ENCODE assay signal across 22 cellular contexts in genomic region chr14:58557242-58557641, GRCh38.
DNase-seq lines count a peak whose midpoint lies in the region; ATAC-seq, FAIRE-seq and TF ChIP-seq lines count a peak whose summit lies in the region.
"Had no signal": no experiment of that assay in that cellular context is flagged by ENCODE, and none has a peak within 500 bp of the region (broad histone marks: within the 10 kb centered on the region; RNA-seq: fewer than 3 reads in every experiment).

No MANE protein-coding gene starts in this region.

- H3K4me3 ChIP-seq in IMR-90 (ENCODE audit: insufficient read depth, low read depth, low read length) (no peak overlapping the region), K562 (no peak overlapping the region), mesenchymal stem cell (ENCODE audit: insufficient read depth in 1 of 2, low read depth in 1 of 2, low read length in 2 of 2) (no peak overlapping the region), neuronal stem cell (ENCODE audit: low read length in 2 of 2) (no peak overlapping the region), right atrium auricular region (no peak overlapping the region), thyroid gland (replicated peaks in 1 of 3) (no peak overlapping the region)

- H3K4me2 ChIP-seq in IMR-90 (ENCODE audit: low read depth, low read length), result no peak overlapping the region
- no peak overlapping the region for H3K4me2 ChIP-seq in K562 (ENCODE audit: insufficient read depth, low read length)
- no peak overlapping the region for H3K4me2 ChIP-seq in mesenchymal stem cell (ENCODE audit: low read length, poor library complexity, severe bottlenecking)
- H3K4me2 ChIP-seq in neuronal stem cell (ENCODE audit: insufficient read depth, low read length, poor library complexity, severe bottlenecking), result no peak overlapping the region

- H3K79me1 ChIP-seq in IMR-90 (ENCODE audit: low read depth in 1 of 2, low read length in 2 of 2), result no peaks in the 10 kb centered on the region
- H3K79me1 ChIP-seq in mesenchymal stem cell (replicated peaks; ENCODE audit: low read length, poor library complexity, severe bottlenecking), result no peaks in the 10 kb centered on the region
- no peaks in the 10 kb centered on the region for H3K79me1 ChIP-seq in neuronal stem cell (ENCODE audit: low read depth, low read length)

- no peak overlapping the region for H3K9ac ChIP-seq in IMR-90 (ENCODE audit: low read depth, low read length)
- H3K9ac ChIP-seq in K562 (ENCODE audit: insufficient read depth in 1 of 2, low read depth in 2 of 2, low read length in 2 of 2), result no peak overlapping the region
- no peak overlapping the region for H3K9ac ChIP-seq in mesenchymal stem cell (ENCODE audit: low read length)
- no peak overlapping the region for H3K9ac ChIP-seq in neuronal stem cell (ENCODE audit: low read depth, low read length, poor library complexity)

- H3K9me3 ChIP-seq in IMR-90 (ENCODE audit: control insufficient read depth, insufficient read depth, low read length), result no peaks in the 10 kb centered on the region
- H3K9me3 ChIP-seq in K562 (replicated peaks; ENCODE audit: control insufficient read depth, insufficient read depth, low read depth, low read length), result no peaks in the 10 kb centered on the region
- H3K9me3 ChIP-seq in mesenchymal stem cell (ENCODE audit: control insufficient read depth, low read length), result no peaks in the 10 kb centered on the region
- H3K9me3 ChIP-seq in neuronal stem cell (replicated peaks in 1 of 2; ENCODE audit: control insufficient read depth in 2 of 2, insufficient read depth in 1 of 2, low read depth in 1 of 2, low read length in 2 of 2), result no peaks in the 10 kb centered on the region
- no peaks in the 10 kb centered on the region for H3K9me3 ChIP-seq in right atrium auricular region
- H3K9me3 ChIP-seq in thyroid gland, result no peaks in the 10 kb centered on the region
- H3K9me3 ChIP-seq: Caco-2 had no signal

- H2BK120ac ChIP-seq in IMR-90 (ENCODE audit: low read depth, low read length) (no peak overlapping the region), mesenchymal stem cell (ENCODE audit: low read depth, low read length) (no peak overlapping the region), neuronal stem cell (ENCODE audit: low read depth, low read length) (no peak overlapping the region)

- no peak overlapping the region for H2BK5ac ChIP-seq in IMR-90 (ENCODE audit: low read depth, low read length, poor library complexity, severe bottlenecking)
- H2BK5ac ChIP-seq in mesenchymal stem cell (ENCODE audit: low read depth, low read length, poor library complexity, severe bottlenecking), result no peak overlapping the region
- no peak overlapping the region for H2BK5ac ChIP-seq in neuronal stem cell (ENCODE audit: low read length)

- no peak for TF ChIP-seq EP300 in K562 (IDR thresholded peaks at IDR 0.05; ENCODE audit: low read length)

- H4K91ac ChIP-seq in IMR-90 (ENCODE audit: insufficient read depth, low read depth, low read length) (no peak overlapping the region), mesenchymal stem cell (ENCODE audit: low read length) (no peak overlapping the region), neuronal stem cell (ENCODE audit: low read depth, low read length, poor library complexity) (no peak overlapping the region)

- peaks cover 3% of the 10 kb centered on the region; the same call in 1 of the 2 replicates for H3K9me1 ChIP-seq in IMR-90 (ENCODE audit: insufficient read depth, low read length)
- H3K9me1 ChIP-seq in K562 (ENCODE audit: control insufficient read depth, insufficient read depth, low read length), result no peaks in the 10 kb centered on the region

- H3K4ac ChIP-seq in IMR-90 (ENCODE audit: low read depth, low read length) (no peak overlapping the region), mesenchymal stem cell (ENCODE audit: low read depth in 1 of 2, low read length in 2 of 2) (no peak overlapping the region), neuronal stem cell (ENCODE audit: low read length) (no peak overlapping the region)

- peaks cover 3% of the 10 kb centered on the region; the same call in 1 of the 2 replicates for H3K4me1 ChIP-seq in IMR-90 (ENCODE audit: control insufficient read depth, insufficient read depth, low read length)
- no peaks in the 10 kb centered on the region for H3K4me1 ChIP-seq in K562 (replicated peaks in 1 of 2; ENCODE audit: control insufficient read depth in 2 of 2, insufficient read depth in 2 of 2, low read length in 2 of 2)
- H3K4me1 ChIP-seq in mesenchymal stem cell (ENCODE audit: control insufficient read depth, insufficient read depth, low read depth, low read length), result no peaks in the 10 kb centered on the region
- peaks cover 0 to 2% of the 10 kb centered on the region in 2 donors for H3K4me1 ChIP-seq in neuronal stem cell (ENCODE audit: control insufficient read depth in 2 of 2, insufficient read depth in 1 of 2, low read depth in 1 of 2, low read length in 2 of 2)
- no peaks in the 10 kb centered on the region for H3K4me1 ChIP-seq in right atrium auricular region
- H3K4me1 ChIP-seq in thyroid gland, result no peaks in the 10 kb centered on the region
- H3K4me1 ChIP-seq: Caco-2 had no signal

- H3K23ac ChIP-seq in IMR-90 (ENCODE audit: low read depth, low read length) (no peak overlapping the region), mesenchymal stem cell (ENCODE audit: low read length in 2 of 2) (no peak overlapping the region), neuronal stem cell (ENCODE audit: low read depth, low read length, poor library complexity) (no peak overlapping the region)

- no peak overlapping the region for H2BK20ac ChIP-seq in IMR-90 (ENCODE audit: low read depth, low read length)

- in situ Hi-C loops in IMR-90 (cut with MboI; ENCODE audit: low sequenced_read_pairs) (no loop called here), K562 (cut with MboI) (no loop called here)

- no peak overlapping the region for H4K5ac ChIP-seq in IMR-90 (ENCODE audit: low read depth, low read length)

- dilution Hi-C loops in IMR-90 (cut with HindIII; ENCODE audit: low sequenced_read_pairs, unreplicated experiment), result no loop called here

- H2BK15ac ChIP-seq in IMR-90 (ENCODE audit: low read depth, low read length) (no peak overlapping the region), mesenchymal stem cell (ENCODE audit: low read depth, poor library complexity, severe bottlenecking) (no peak overlapping the region), neuronal stem cell (ENCODE audit: low read length) (peak overlapping the region; percentile 33)

- no peak overlapping the region for H2AK9ac ChIP-seq in IMR-90 (replicated peaks; ENCODE audit: low read depth, low read length, poor library complexity)

- H3K36me3 ChIP-seq in IMR-90 (ENCODE audit: control insufficient read depth, insufficient read depth, low read length) (no peaks in the 10 kb centered on the region), K562 (ENCODE audit: control insufficient read depth, insufficient read depth, low read length) (no peaks in the 10 kb centered on the region), mesenchymal stem cell (ENCODE audit: control insufficient read depth in 1 of 2, insufficient read depth in 2 of 2, low read depth in 1 of 2, low read length in 2 of 2) (no peaks in the 10 kb centered on the region), neuronal stem cell (replicated peaks in 1 of 2; ENCODE audit: control insufficient read depth in 2 of 2, insufficient read depth in 2 of 2, low read length in 2 of 2) (no peaks in the 10 kb centered on the region), right atrium auricular region (no peaks in the 10 kb centered on the region), thyroid gland (no peaks in the 10 kb centered on the region)

- H4K20me1 ChIP-seq in IMR-90 (ENCODE audit: insufficient read depth, low read length) (no peaks in the 10 kb centered on the region), K562 (replicated peaks; ENCODE audit: control insufficient read depth, insufficient read depth, low read length) (no peaks in the 10 kb centered on the region)

- H3K27ac ChIP-seq in IMR-90 (ENCODE audit: insufficient read depth, low read length) (no peak overlapping the region), K562 (ENCODE audit: extremely low read depth, low read depth, low read length) (no peak overlapping the region), mesenchymal stem cell (ENCODE audit: low read length, poor library complexity, severe bottlenecking) (no peak overlapping the region), neuronal stem cell (replicated peaks; ENCODE audit: low read length) (no peak overlapping the region), right atrium auricular region (no peak overlapping the region), thyroid gland (no peak overlapping the region)
- H3K27ac ChIP-seq: HL-60 had no signal

- H3K27me3 ChIP-seq in IMR-90 (ENCODE audit: control insufficient read depth, insufficient read depth, low read length), result no peaks in the 10 kb centered on the region
- peaks cover 0 to 4% of the 10 kb centered on the region in 2 experiments; a peak in 2 of 5 replicates for H3K27me3 ChIP-seq in K562 (ENCODE audit: control insufficient read depth in 2 of 2, insufficient read depth in 2 of 2, low read length in 2 of 2)
- no peaks in the 10 kb centered on the region for H3K27me3 ChIP-seq in mesenchymal stem cell (ENCODE audit: control insufficient read depth in 1 of 2, insufficient read depth in 1 of 2, low read length in 2 of 2)
- no peaks in the 10 kb centered on the region for H3K27me3 ChIP-seq in neuronal stem cell (ENCODE audit: control insufficient read depth in 3 of 3, insufficient read depth in 3 of 3, low read depth in 1 of 3, low read length in 3 of 3)
- H3K27me3 ChIP-seq in right atrium auricular region, result no peaks in the 10 kb centered on the region
- no peaks in the 10 kb centered on the region for H3K27me3 ChIP-seq in thyroid gland

- H3K18ac ChIP-seq in IMR-90 (ENCODE audit: low read depth, low read length) (no peak overlapping the region), mesenchymal stem cell (ENCODE audit: low read depth in 1 of 2, low read length in 2 of 2) (peak overlapping the region; percentile 1 to 53), neuronal stem cell (ENCODE audit: low read length) (peak overlapping the region; percentile 84)

- H2AFZ ChIP-seq in IMR-90 (replicated peaks; ENCODE audit: low read length, poor library complexity) (no peak overlapping the region), K562 (ENCODE audit: low read depth, low read length) (no peak overlapping the region), mesenchymal stem cell (ENCODE audit: low read depth, low read length) (peak overlapping the region; percentile 39), neuronal stem cell (ENCODE audit: low read length) (no peak overlapping the region)

- peak overlapping the region in 1 of 2 experiments; percentile 6 for H2BK12ac ChIP-seq in mesenchymal stem cell (ENCODE audit: low read length in 2 of 2)
- H2BK12ac ChIP-seq in neuronal stem cell (ENCODE audit: low read length), result peak overlapping the region; percentile 8

- peak; percentile 44 for DNase-seq in IMR-90
- DNase-seq in K562 (ENCODE audit: extremely low read depth in 1 of 4, low spot score in 3 of 4), result no peak
- peak; percentile 42 for DNase-seq in mesenchymal stem cell
- DNase-seq in neuronal stem cell (ENCODE audit: low spot score), result no peak
- no peak for DNase-seq in right atrium auricular region (ENCODE audit: low spot score)
- DNase-seq in NCI-H2081 treated with DMSO at 0.1 percent for 48 hours (lab: John Stamatoyannopoulos, UW), result no peak
- no peak for DNase-seq in germinal center (ENCODE audit: low spot score)
- no peak for DNase-seq in thyroid gland
- DNase-seq: C1 segment of cervical spinal cord; Caco-2; CD8-positive, alpha-beta T cell; EL; KG1; MM.1S; NCI-H2029; NCI-H526 treated with DMSO at 0.1 percent for 48 hours; RPMI8226; SHP77 had no signal

- ATAC-seq in IMR-90 (ENCODE audit: low read depth) (peak; percentile 71), K562 (peak; percentile 35; the same call in 1 of the 3 replicates)
- ATAC-seq: CD8-positive, alpha-beta T cell had no signal

- H2AK5ac ChIP-seq in IMR-90 (ENCODE audit: low read depth, low read length) (no peak overlapping the region), mesenchymal stem cell (ENCODE audit: low read length, severe bottlenecking) (no peak overlapping the region), neuronal stem cell (ENCODE audit: low read depth, low read length) (peak overlapping the region; percentile 52)

- TF ChIP-seq RAD21 in IMR-90 (IDR thresholded peaks at IDR 0.05; ENCODE audit: low read length), result no peak
- no peak for TF ChIP-seq RAD21 in K562 (CRISPR knock-in tag; conservative IDR thresholded peaks at IDR 0.05 in 1 of 2, IDR thresholded peaks at IDR 0.05 in 1 of 2)

- CTCF ChIA-PET in IMR-90 (lab: Yijun Ruan, JAX) (interaction anchor here (0.6 to 1.6 kb wide), 2 partner anchors 11 to 27 kb away, joined by 3 read pairs; no protein-coding TSS in a partner anchor), K562 (lab: Yijun Ruan, JAX; ENCODE audit: low intra/inter-chr PET ratio) (no interaction called here)

- POLR2A ChIA-PET in IMR-90 (lab: Charles Lee; ENCODE audit: unreplicated experiment) (interaction anchor here (0.6 kb wide), 1 partner anchor 34 kb away, joined by 3 read pairs; no protein-coding TSS in a partner anchor), K562 (lab: Yijun Ruan, JAX) (no interaction called here)

- H3K14ac ChIP-seq in IMR-90 (replicated peaks; ENCODE audit: low read depth, low read length) (no peak overlapping the region), mesenchymal stem cell (ENCODE audit: low read length in 2 of 2) (peak overlapping the region in 1 of 2 experiments; percentile 44), neuronal stem cell (ENCODE audit: low read length) (peak overlapping the region; percentile 32)

- no peak for FAIRE-seq in K562 (lab: Jason Lieb, UNC)
- FAIRE-seq: GM12892, GM19239, H54 had no signal

- no TSS peak for BruUV-seq in IMR-90 (replicated peaks; lab: Mats Ljungman, UMichigan)
- BruUV-seq in K562 (replicated peaks; lab: Mats Ljungman, UMichigan), result no TSS peak

- H3K79me2 ChIP-seq in K562 (ENCODE audit: control insufficient read depth, insufficient read depth, low read length), result no peaks in the 10 kb centered on the region

- no peak overlapping the region for H3K56ac ChIP-seq in IMR-90 (ENCODE audit: extremely low read depth, insufficient read depth, low read length)

- H4K8ac ChIP-seq in IMR-90 (ENCODE audit: low read depth in 2 of 2, low read length in 2 of 2) (no peak overlapping the region), mesenchymal stem cell (ENCODE audit: low read length) (peak overlapping the region; percentile 47), neuronal stem cell (ENCODE audit: low read depth, low read length) (no peak overlapping the region)

- WGBS in IMR-90 (ENCODE audit: extremely low coverage in 2 of 2, insufficient read length in 1 of 2), 2 experiments, result 80% methylated on average over 1 of the region's 4 CpGs; no CpG with 5 or more reads in 1 of the 2 experiments
- no CpG with 5 or more reads among the region's 4 CpGs for WGBS in K562 (ENCODE audit: insufficient coverage, low coverage, missing lambda C conversion rate)
- 79% methylated on average over 4 of the region's 4 CpGs for WGBS in mesenchymal stem cell
- WGBS in neuronal stem cell (ENCODE audit: extremely low coverage in 2 of 2, insufficient read length in 2 of 2, insufficient replicate concordance in 1 of 2), 2 donors, result no CpG with 5 or more reads among the region's 4 CpGs
- WGBS in thyroid gland, 2 donors, result 89 to 91% methylated on average over 4 of the region's 4 CpGs

- no peak for TF ChIP-seq POLR2A in IMR-90 (IDR thresholded peaks at IDR 0.05; ENCODE audit: low read depth, low read length)
- TF ChIP-seq POLR2A in K562 (conservative IDR thresholded peaks at IDR 0.05), result no peak
- no peak for TF ChIP-seq POLR2A in thyroid gland (IDR thresholded peaks at IDR 0.05)

- TF ChIP-seq CTCF in IMR-90 (conservative IDR thresholded peaks at IDR 0.05; ENCODE audit: low read depth, low read length) (no peak), K562 (IDR thresholded peaks at IDR 0.05 in 2 of 3, conservative IDR thresholded peaks at IDR 0.05 in 1 of 3; ENCODE audit: insufficient read depth in 2 of 3, low read depth in 1 of 3, low read length in 3 of 3) (no peak), right atrium auricular region (IDR thresholded peaks at IDR 0.05) (no peak), thyroid gland (IDR thresholded peaks at IDR 0.05) (no peak)

- intact Hi-C loops in IMR-90 (cut with micrococcal nuclease), result no loop called here
- intact Hi-C loops in K562 (cut with micrococcal nuclease), result no loop called here
- intact Hi-C loops in thyroid gland (cut with DNase I), result no loop called here

Comparison
In these comparisons a context has a peak if more than half of its experiments do, and no peak if none do; other contexts are left out.
1. DNase-seq: peak in IMR-90 (single experiment) and mesenchymal stem cell (single experiment); none in K562 (0 of 4), neuronal stem cell (single experiment), right atrium auricular region (single experiment), NCI-H2081 treated with DMSO at 0.1 percent for 48 hours (single experiment), germinal center (single experiment) and thyroid gland (0 of 2).